8 cellular contexts compared by ENCODE assay signal in genomic region chr5:95730730-95731570, GRCh38. TPM values are rescaled to one million over a fixed set of nuclear protein-coding genes. Genes with fewer than 3 reads are reported as not detected.
A peak's percentile ranks its signal among the peaks of the same experiment; 100 is the strongest.
DNase-seq lines count a peak whose midpoint lies in the region; ATAC-seq, FAIRE-seq and TF ChIP-seq lines count a peak whose summit lies in the region.

RHOBTB3 (plus strand) TSS chr5:95731336; CDS start chr5:95731683, 347 bp downstream.

- in situ Hi-C loops in T47D (cut with HindIII; ENCODE audit: low pct_unique_long_range_greater_than_20kb, low sequenced_read_pairs), result no loop called here

- peak; percentile 74 for FAIRE-seq in GM12891 (lab: Jason Lieb, UNC)

- ATAC-seq in HG02642 (IDR thresholded peaks at IDR 0.05; ENCODE audit: poor library complexity, unreplicated experiment) (peak; percentile 57), HG03025 (IDR thresholded peaks at IDR 0.05; ENCODE audit: low FRiP score, unreplicated experiment) (no peak)

- peak within 1 kb of the TSS; percentile 68 for H3K4me3 ChIP-seq in iPS-11a (ENCODE audit: low read depth, low read length)

- peak; percentile 42 for TF ChIP-seq POLR2A in GM12891 (IDR thresholded peaks at IDR 0.05; ENCODE audit: low read depth, low read length)

- DNase-seq in GM12891 (ENCODE audit: insufficient read length, low spot score) (peak; percentile 45), NCI-H146 treated with DMSO at 0.1 percent for 48 hours (lab: John Stamatoyannopoulos, UW; ENCODE audit: unreplicated experiment) (peak; percentile 62), T-helper 22 cell (ENCODE audit: low read depth) (peak; percentile 4), T47D (ENCODE audit: low read depth in 1 of 2, low spot score in 1 of 2) (peak; percentile 40 to 83), renal cortical epithelial cell (ENCODE audit: low read depth) (peak; percentile 72)

TF ChIP-seq in GM12891, 5 proteins besides CTCF, POLR2A, EP300 and RAD21:
- TF ChIP-seq POLR2AphosphoS5 (IDR thresholded peaks at IDR 0.05; ENCODE audit: low read depth, low read length) (no peak), PAX5 (IDR thresholded peaks at IDR 0.05; ENCODE audit: insufficient read depth, low read length, severe bottlenecking) (no peak), SPI1 (IDR thresholded peaks at IDR 0.05; ENCODE audit: low read depth, low read length) (no peak), TAF1 (IDR thresholded peaks at IDR 0.05; ENCODE audit: low read depth, low read length) (no peak), POU2F2 (IDR thresholded peaks at IDR 0.05; ENCODE audit: low read depth, low read length) (no peak)
TF ChIP-seq in GM12891: peak in this region for 0.

RNA-seq across cellular contexts. Expression of gene RHOBTB3, which starts in this region (rescaled TPM):
- 6.8 TPM for polyA plus RNA-seq in GM12891 (2012; ENCODE audit: low read depth, missing spikeins)
- total RNA-seq in renal cortical epithelial cell, result 97.9 and 183 TPM in 2 replicates

Comparison
In these comparisons a context has a peak if more than half of its experiments do, and no peak if none do; other contexts are left out.
1. DNase-seq: peak in every context shown above with its lines; median percentile 72 in renal cortical epithelial cell; 62 in NCI-H146 treated with DMSO at 0.1 percent for 48 hours; 62 in T47D; 45 in GM12891; 4 in T-helper 22 cell.